In the genomic region with DNA sequence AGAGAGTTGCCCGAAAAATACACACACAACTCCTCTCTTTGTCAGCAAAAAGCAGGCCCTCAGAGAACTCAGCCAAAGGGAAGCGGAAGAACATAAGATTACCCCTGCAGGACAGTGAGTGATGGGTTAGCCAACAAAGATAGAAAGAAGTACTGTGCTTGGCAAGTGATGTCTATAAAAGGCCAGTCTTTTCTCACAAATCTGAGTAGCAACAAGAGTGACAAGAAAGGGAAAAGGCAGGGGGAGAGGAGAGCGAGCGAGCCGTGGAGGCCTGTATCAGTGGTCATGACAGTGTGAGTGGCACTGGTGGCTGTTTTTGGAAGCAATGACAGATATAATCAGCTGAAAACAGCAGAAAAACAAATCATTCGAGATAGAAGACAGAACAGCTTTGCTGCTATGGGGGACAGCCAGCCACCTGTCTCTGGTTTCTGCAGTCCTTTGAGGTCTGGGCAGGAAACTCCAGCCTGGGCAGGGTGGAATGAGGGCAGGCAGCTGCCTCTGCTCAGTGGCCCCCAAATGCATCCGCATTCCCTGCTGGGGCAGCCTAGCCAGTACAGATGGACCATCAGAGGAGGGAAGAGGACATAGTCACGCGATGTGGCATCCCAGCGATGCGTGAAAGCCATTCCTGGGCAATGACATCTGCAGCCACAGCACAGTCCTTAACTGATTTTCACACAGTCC, we compare ENCODE assay signal across 14 cellular contexts.
DNase-seq lines count a peak whose midpoint lies in the region; ATAC-seq and TF ChIP-seq lines count a peak whose summit lies in the region.
"Had no signal": no experiment of that assay in that cellular context is flagged by ENCODE, and none has a peak within 500 bp of the region (broad histone marks: within the 10 kb centered on the region; RNA-seq: fewer than 3 reads in every experiment).

No MANE protein-coding gene starts in this region.

- in situ Hi-C loops in Caki2 (cut with HindIII; ENCODE audit: low pct_unique_long_range_greater_than_20kb, low sequenced_read_pairs): no loop called here

- no peaks in the 10 kb centered on the region for H3K36me3 ChIP-seq in endodermal cell (ENCODE audit: control insufficient read depth, insufficient read depth, low read length)
- H3K36me3 ChIP-seq in parathyroid adenoma (ENCODE audit: control insufficient read depth, insufficient read depth, low read length): no peaks in the 10 kb centered on the region
- H3K36me3 ChIP-seq: suprapubic skin had no signal

- TF ChIP-seq CTCF in endodermal cell (conservative IDR thresholded peaks at IDR 0.05) (no peak), parathyroid adenoma (IDR thresholded peaks at IDR 0.05) (no peak)

- H3K27ac ChIP-seq in endodermal cell (ENCODE audit: low read depth, low read length) (peak overlapping the region; percentile 30), parathyroid adenoma (peak overlapping the region; percentile 69)
- H3K27ac ChIP-seq: suprapubic skin had no signal

- 85 to 93% methylated on average over 7 to 11 of the region's 11 CpGs for WGBS in endodermal cell (ENCODE audit: insufficient coverage in 1 of 2, insufficient read length in 1 of 2), 2 experiments

- peak; percentile 66 for DNase-seq in Caki2 (ENCODE audit: low read depth)
- DNase-seq in M059J (ENCODE audit: low read depth): peak; percentile 72
- no peak for DNase-seq in endodermal cell
- no peak for DNase-seq in T-helper 2 cell
- no peak for DNase-seq in NCI-H748 treated with DMSO at 0.1 percent for 48 hours (lab: John Stamatoyannopoulos, UW)
- DNase-seq: activated naive CD8-positive, alpha-beta T cell treated with anti-CD3 and anti-CD28 coated beads for 36 hours; CD4-positive, CD25-positive, alpha-beta regulatory T cell; naive thymus-derived CD4-positive, alpha-beta T cell; NCI-H1105; T1000 had no signal

- no peak overlapping the region for H3K4me2 ChIP-seq in parathyroid adenoma (ENCODE audit: low read length)

- no peaks in the 10 kb centered on the region for H3K27me3 Mint-ChIP-seq in endodermal cell (ENCODE audit: insufficient read depth)
- H3K27me3 Mint-ChIP-seq: activated naive CD8-positive, alpha-beta T cell treated with anti-CD3 and anti-CD28 coated beads for 36 hours; naive thymus-derived CD4-positive, alpha-beta T cell had no signal

- H3K4me3 Mint-ChIP-seq in endodermal cell: no peak overlapping the region
- H3K4me3 Mint-ChIP-seq: activated naive CD8-positive, alpha-beta T cell treated with anti-CD3 and anti-CD28 coated beads for 36 hours; CD4-positive, CD25-positive, alpha-beta regulatory T cell; naive thymus-derived CD4-positive, alpha-beta T cell had no signal

- H3K9ac ChIP-seq in endodermal cell (ENCODE audit: extremely low read depth, low read length, poor library complexity, severe bottlenecking) (no peak overlapping the region), parathyroid adenoma (no peak overlapping the region)

- no peaks in the 10 kb centered on the region for H3K9me3 ChIP-seq in endodermal cell (ENCODE audit: control insufficient read depth, low read length)
- H3K9me3 ChIP-seq in parathyroid adenoma (ENCODE audit: control insufficient read depth, low read length): no peaks in the 10 kb centered on the region
- H3K9me3 ChIP-seq: suprapubic skin had no signal

- H3K4me3 ChIP-seq in endodermal cell (ENCODE audit: low read length): no peak overlapping the region
- H3K4me3 ChIP-seq in parathyroid adenoma (ENCODE audit: low read depth, low read length): no peak overlapping the region
- H3K4me3 ChIP-seq: suprapubic skin had no signal

- ATAC-seq in GM21367 (IDR thresholded peaks at IDR 0.05; ENCODE audit: unreplicated experiment) (no peak), HG02852 (IDR thresholded peaks at IDR 0.05; ENCODE audit: unreplicated experiment) (no peak)
- ATAC-seq: naive thymus-derived CD4-positive, alpha-beta T cell had no signal

- H3K27me3 ChIP-seq in endodermal cell (ENCODE audit: control insufficient read depth, insufficient read depth, low read length, poor library complexity, severe bottlenecking) (no peaks in the 10 kb centered on the region), parathyroid adenoma (ENCODE audit: control insufficient read depth, insufficient read depth, low read length) (no peaks in the 10 kb centered on the region)
- H3K27me3 ChIP-seq: suprapubic skin had no signal

- H2AFZ ChIP-seq in parathyroid adenoma: peak overlapping the region; percentile 68

- H3K27ac Mint-ChIP-seq in endodermal cell: no peak overlapping the region
- H3K27ac Mint-ChIP-seq: activated naive CD8-positive, alpha-beta T cell treated with anti-CD3 and anti-CD28 coated beads for 36 hours; CD4-positive, CD25-positive, alpha-beta regulatory T cell; naive thymus-derived CD4-positive, alpha-beta T cell had no signal

- H3K4me1 ChIP-seq in endodermal cell (ENCODE audit: control insufficient read depth, insufficient read depth, low read length): no peaks in the 10 kb centered on the region
- peaks cover 21% of the 10 kb centered on the region for H3K4me1 ChIP-seq in parathyroid adenoma
- H3K4me1 ChIP-seq: suprapubic skin had no signal

- H3K79me2 ChIP-seq in parathyroid adenoma: no peaks in the 10 kb centered on the region

- H3K36me3 Mint-ChIP-seq in endodermal cell (ENCODE audit: low read depth): no peaks in the 10 kb centered on the region
- H3K36me3 Mint-ChIP-seq: CD4-positive, CD25-positive, alpha-beta regulatory T cell had no signal

- H3K4me1 Mint-ChIP-seq in endodermal cell: no peaks in the 10 kb centered on the region
- H3K4me1 Mint-ChIP-seq: activated naive CD8-positive, alpha-beta T cell treated with anti-CD3 and anti-CD28 coated beads for 36 hours; CD4-positive, CD25-positive, alpha-beta regulatory T cell; naive thymus-derived CD4-positive, alpha-beta T cell had no signal

- H3K9me3 Mint-ChIP-seq in endodermal cell: peaks cover 6% of the 10 kb centered on the region
- H3K9me3 Mint-ChIP-seq: activated naive CD8-positive, alpha-beta T cell treated with anti-CD3 and anti-CD28 coated beads for 36 hours; CD4-positive, CD25-positive, alpha-beta regulatory T cell had no signal

Comparison
In these comparisons a context has a peak if more than half of its experiments do, and no peak if none do; other contexts are left out.
1. DNase-seq: peak in Caki2 (single experiment) and M059J (single experiment); none in endodermal cell (single experiment), T-helper 2 cell (0 of 5) and NCI-H748 treated with DMSO at 0.1 percent for 48 hours (single experiment).